15 cellular contexts compared by ENCODE assay signal in the genomic region with DNA sequence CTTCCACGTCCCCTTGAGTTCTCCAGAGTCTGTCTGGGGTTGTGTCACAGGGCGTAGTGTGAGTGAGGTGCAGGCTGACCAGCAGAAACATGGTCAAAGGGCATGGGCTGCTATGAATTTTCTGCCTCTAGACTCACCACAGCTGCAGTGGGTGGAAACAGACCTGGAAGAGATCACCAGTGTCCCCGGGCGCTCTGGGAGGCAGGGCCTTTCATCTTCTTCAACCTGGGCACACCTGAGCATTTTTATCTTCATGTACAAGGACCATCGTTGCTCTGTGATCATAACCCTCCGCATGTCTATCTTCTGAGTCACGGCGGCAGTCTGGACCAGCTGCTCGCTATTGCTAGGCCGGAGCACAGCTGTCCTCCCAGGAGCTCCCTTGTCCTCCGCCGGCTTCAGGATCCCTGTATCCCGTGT. TPM values are rescaled to one million over a fixed set of nuclear protein-coding genes. Genes with fewer than 3 reads are reported as not detected.
DNase-seq lines count a peak whose midpoint lies in the region; ATAC-seq and TF ChIP-seq lines count a peak whose summit lies in the region.
"Had no signal": no experiment of that assay in that cellular context is flagged by ENCODE, and none has a peak within 500 bp of the region (broad histone marks: within the 10 kb centered on the region; RNA-seq: fewer than 3 reads in every experiment).

No MANE protein-coding gene starts in this region.

- H3K4me1 Mint-ChIP-seq in progenitor cell of endocrine pancreas (ENCODE audit: low read depth) (peaks cover 16% of the 10 kb centered on the region), T-helper 17 cell (peaks cover 4% of the 10 kb centered on the region)

- H3K27ac ChIP-seq in Panc1 (ENCODE audit: low read length) = no peak overlapping the region

- in situ Hi-C loops in Panc1 (cut with HindIII; ENCODE audit: low pct_unique_long_range_greater_than_20kb, low sequenced_read_pairs) = no loop called here

- H3K36me3 Mint-ChIP-seq in progenitor cell of endocrine pancreas (ENCODE audit: insufficient read depth) (no peaks in the 10 kb centered on the region), T-helper 17 cell (ENCODE audit: low read depth) (no peaks in the 10 kb centered on the region)
- no peaks in the 10 kb centered on the region for H3K36me3 Mint-ChIP-seq in activated naive CD4-positive, alpha-beta T cell treated with anti-CD3 and anti-CD28 coated beads, Interleukin-2, amount 50 U/mL, for 72 hours
- H3K36me3 Mint-ChIP-seq: naive B cell had no signal

- 0 out of 2 replicates have a peak, but pooled peaks have one; percentile 37 for ATAC-seq in Panc1
- ATAC-seq in left colon = peak; percentile 58
- ATAC-seq in GM21786 (IDR thresholded peaks at IDR 0.05; ENCODE audit: unreplicated experiment) = no peak
- ATAC-seq in activated naive CD4-positive, alpha-beta T cell treated with anti-CD3 and anti-CD28 coated beads, Interleukin-2, amount 50 U/mL, for 72 hours = no peak
- ATAC-seq in T-helper 17 cell = no peak

- POLR2A ChIA-PET in Panc1 (lab: Charles Lee) = interaction anchor here (0.6 kb wide), 1 partner anchor 106 kb away, joined by 6 read pairs; no protein-coding TSS in a partner anchor

- H3K27me3 ChIP-seq in Panc1 (ENCODE audit: control insufficient read depth, insufficient read depth, low read length) = no peaks in the 10 kb centered on the region

- TF ChIP-seq CTCF in Panc1 (IDR thresholded peaks at IDR 0.05) = no peak
- no peak for TF ChIP-seq CTCF in progenitor cell of endocrine pancreas (IDR thresholded peaks at IDR 0.05; ENCODE audit: unreplicated experiment)

- no peaks in the 10 kb centered on the region for H3K36me3 ChIP-seq in Panc1 (ENCODE audit: control insufficient read depth, insufficient read depth, low read length)

- no TSS peak for BruUV-seq in Panc1 (replicated peaks; lab: Mats Ljungman, UMichigan)

- H3K9me3 ChIP-seq in Panc1 (ENCODE audit: control insufficient read depth, insufficient read depth, low read depth, low read length) = no peaks in the 10 kb centered on the region
- H3K9me3 ChIP-seq in T-helper 17 cell (ENCODE audit: control insufficient read depth, low read length, poor library complexity, severe bottlenecking) = no peaks in the 10 kb centered on the region

- H3K27ac Mint-ChIP-seq in progenitor cell of endocrine pancreas (peak overlapping the region; percentile 55), T-helper 17 cell (no peak overlapping the region)
- H3K27ac Mint-ChIP-seq in activated naive CD4-positive, alpha-beta T cell treated with anti-CD3 and anti-CD28 coated beads, Interleukin-2, amount 50 U/mL, for 72 hours = no peak overlapping the region

- H3K4me3 ChIP-seq in Panc1 (ENCODE audit: low read depth in 2 of 2, low read length in 2 of 2) = no peak overlapping the region

- H3K4me3 Mint-ChIP-seq in progenitor cell of endocrine pancreas (ENCODE audit: low read depth) = no peak overlapping the region
- no peak overlapping the region for H3K4me3 Mint-ChIP-seq in T-helper 17 cell

- H3K4me1 ChIP-seq in Panc1 (ENCODE audit: control insufficient read depth, insufficient read depth, low read length) = 0 out of 2 replicates have a peak, but pooled peaks cover 4% of the 10 kb centered on the region

- H3K9me3 Mint-ChIP-seq in progenitor cell of endocrine pancreas (ENCODE audit: low read depth) = no peaks in the 10 kb centered on the region
- no peaks in the 10 kb centered on the region for H3K9me3 Mint-ChIP-seq in activated naive CD4-positive, alpha-beta T cell treated with anti-CD3 and anti-CD28 coated beads, Interleukin-2, amount 50 U/mL, for 72 hours
- H3K9me3 Mint-ChIP-seq: naive B cell had no signal

- CTCF ChIA-PET in Panc1 (lab: Charles Lee) = no interaction called here

- DNase-seq in DMS53 treated with DMSO at 0.1 percent for 48 hours (lab: John Stamatoyannopoulos, UW; ENCODE audit: unreplicated experiment) = peak; percentile 25
- no peak for DNase-seq in Panc1 (ENCODE audit: low read depth, low spot score)
- DNase-seq in left colon = no peak
- DNase-seq in progenitor cell of endocrine pancreas (ENCODE audit: low spot score, unreplicated experiment) = no peak
- DNase-seq in NCI-H128 (lab: John Stamatoyannopoulos, UW; ENCODE audit: unreplicated experiment) = no peak
- no peak for DNase-seq in activated naive CD4-positive, alpha-beta T cell treated with anti-CD3 and anti-CD28 coated beads, Interleukin-2, amount 50 U/mL, for 72 hours (ENCODE audit: low spot score in 2 of 2)
- DNase-seq in T-helper 17 cell = no peak
- DNase-seq: activated CD4-positive, alpha-beta T cell treated with anti-CD3 and anti-CD28 coated beads for 4 hours; activated T-cell treated with anti-CD3 and anti-CD28 coated beads, Interleukin-2, amount 50 U/mL, for 1 hour; naive B cell; NCI-H1092 treated with DMSO at 0.1 percent for 48 hours; SIG-M5; stimulated activated CD4-positive, alpha-beta T cell treated with anti-CD3 and anti-CD28 coated beads, Interleukin-1b, Interleukin-23, amount 100 ng/mL, for 48 hours; T-helper 9 cell had no signal

- intact Hi-C loops in Panc1 (cut with micrococcal nuclease; ENCODE audit: unreplicated experiment) (no loop called here), left colon (cut with DNase I, micrococcal nuclease) (no loop called here)

- H3K27me3 Mint-ChIP-seq in progenitor cell of endocrine pancreas (no peaks in the 10 kb centered on the region), T-helper 17 cell (no peaks in the 10 kb centered on the region)
- H3K27me3 Mint-ChIP-seq: naive B cell had no signal

RNA-seq across cellular contexts. Expression of gene DEGS1, which starts 29.6 kb away (rescaled TPM):
- total RNA-seq in Panc1 (2021; ENCODE audit: unreplicated experiment) = 82.8 TPM
- 62.3 TPM for polyA plus RNA-seq in Panc1 (2012; ENCODE audit: insufficient read length)
- 10 to 100 TPM; 12.8 to 20.9 TPM for total RNA-seq in left colon
- total RNA-seq in progenitor cell of endocrine pancreas = 10.4 and 13.5 TPM in 2 replicates
- total RNA-seq in activated naive CD4-positive, alpha-beta T cell treated with anti-CD3 and anti-CD28 coated beads, Interleukin-2, amount 50 U/mL, for 72 hours = 10 to 100 TPM; 10.5 to 38.3 TPM
- total RNA-seq in T-helper 17 cell = 10 to 100 TPM; 50.7 to 53.8 TPM

Comparison
In these comparisons a context has a peak if more than half of its experiments do, and no peak if none do; other contexts are left out.
1. ATAC-seq: peak in Panc1 (single experiment) and left colon (single experiment); none in GM21786 (single experiment), activated naive CD4-positive, alpha-beta T cell treated with anti-CD3 and anti-CD28 coated beads, Interleukin-2, amount 50 U/mL, for 72 hours (0 of 2) and T-helper 17 cell (single experiment).